9 cellular contexts compared by ENCODE assay signal in the genomic region with DNA sequence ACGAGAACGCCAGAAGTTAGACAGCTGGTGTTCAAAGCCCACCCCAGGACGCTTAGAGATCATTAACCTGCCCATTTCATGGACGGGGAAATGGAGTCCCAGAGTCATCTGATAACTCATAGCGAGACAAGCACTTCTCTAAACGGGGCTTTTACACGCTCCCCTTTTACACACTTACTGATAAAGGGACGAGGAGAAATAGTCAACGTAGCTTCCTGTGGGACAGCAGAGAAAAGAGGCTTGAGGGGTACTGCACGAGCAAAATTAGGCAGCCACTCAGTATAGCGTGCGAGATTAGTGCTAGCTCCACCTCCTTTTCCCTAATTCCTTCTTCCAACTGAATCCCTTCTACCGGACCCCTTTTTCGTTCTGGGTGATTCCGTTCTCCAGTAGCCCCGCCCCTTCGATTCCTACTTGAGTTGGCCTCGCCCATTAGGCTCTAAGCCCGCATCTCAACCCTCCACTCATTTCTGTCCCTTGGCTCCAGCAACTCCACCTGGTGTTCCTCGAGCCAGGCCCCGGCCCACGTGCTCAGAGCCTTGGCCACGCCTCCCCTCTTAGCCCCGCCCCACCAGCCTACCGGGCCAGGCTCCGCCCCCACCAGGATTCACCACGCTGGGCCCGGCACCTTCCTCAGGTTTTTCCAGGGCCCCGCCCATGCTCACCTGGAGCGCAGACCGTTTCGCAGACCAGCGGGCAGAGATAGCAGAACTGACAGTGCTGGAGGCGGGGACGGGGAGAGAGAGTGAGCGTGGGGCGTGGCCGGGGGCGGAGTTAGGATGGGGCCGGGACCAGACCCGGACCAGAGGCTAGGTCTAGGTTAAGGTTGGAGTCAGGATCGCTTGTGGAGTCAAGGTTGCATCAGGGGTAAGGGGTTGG. TPM values are rescaled to one million over a fixed set of nuclear protein-coding genes. Genes with fewer than 3 reads are reported as not detected.
DNase-seq lines count a peak whose midpoint lies in the region; ATAC-seq, FAIRE-seq and TF ChIP-seq lines count a peak whose summit lies in the region.
"Had no signal": no experiment of that assay in that cellular context is flagged by ENCODE, and none has a peak within 500 bp of the region (broad histone marks: within the 10 kb centered on the region; RNA-seq: fewer than 3 reads in every experiment).

No MANE protein-coding gene starts in this region.

- POLR2A ChIA-PET in OCI-LY7 (lab: Charles Lee) (no interaction called here), K562 (lab: Yijun Ruan, JAX) (interaction anchor here (0.6 to 2.0 kb wide), 10 partner anchors 10 to 701 kb away, joined by 3 to 11 read pairs (median 3); no protein-coding TSS in a partner anchor)

- peaks cover 0 to 12% of the 10 kb centered on the region in 2 experiments for H3K9me3 ChIP-seq in CD4-positive, CD25-positive, alpha-beta regulatory T cell (ENCODE audit: control insufficient read depth in 2 of 2, low read length in 2 of 2)
- H3K9me3 ChIP-seq in OCI-LY7 (ENCODE audit: low read length) (no peaks in the 10 kb centered on the region), K562 (replicated peaks; ENCODE audit: control insufficient read depth, insufficient read depth, low read depth, low read length) (no peaks in the 10 kb centered on the region)

- CTCF ChIA-PET in OCI-LY7 (lab: Charles Lee; ENCODE audit: unreplicated experiment) = interaction anchor here (1.4 kb wide), 1 partner anchor 47 kb away, joined by 3 read pairs; no protein-coding TSS in a partner anchor
- CTCF ChIA-PET in K562 (lab: Yijun Ruan, JAX; ENCODE audit: low intra/inter-chr PET ratio) = no interaction called here

- peaks cover 20% of the 10 kb centered on the region for H3K27me3 ChIP-seq in CD4-positive, CD25-positive, alpha-beta regulatory T cell (ENCODE audit: control insufficient read depth, insufficient read depth, low read length)
- H3K27me3 ChIP-seq in K562 (ENCODE audit: control insufficient read depth in 2 of 2, insufficient read depth in 2 of 2, low read length in 2 of 2) = no peaks in the 10 kb centered on the region

- in situ Hi-C loops in K562 (cut with MboI) = no loop called here

- H3K27ac ChIP-seq in CD4-positive, CD25-positive, alpha-beta regulatory T cell (ENCODE audit: insufficient read depth, low read length, poor library complexity, severe bottlenecking) = no peak overlapping the region
- H3K27ac ChIP-seq in OCI-LY7 (ENCODE audit: low read depth, low read length, poor library complexity, severe bottlenecking) (no peak overlapping the region), K562 (ENCODE audit: extremely low read depth, low read depth, low read length) (peak overlapping the region; percentile 89)

- H3K4me2 ChIP-seq in OCI-LY7 (ENCODE audit: low read length) = peak overlapping the region; percentile 85
- peak overlapping the region; percentile 99 for H3K4me2 ChIP-seq in K562 (ENCODE audit: insufficient read depth, low read length)

- no peak for ATAC-seq in CD4-positive, CD25-positive, alpha-beta regulatory T cell (ENCODE audit: low read depth in 2 of 2)
- ATAC-seq in K562 = peak; percentile 64
- ATAC-seq in stimulated activated effector memory CD8-positive, alpha-beta T cell treated with anti-CD3 and anti-CD28 coated beads, Interleukin-12 subunit alpha, Interleukin-12 subunit beta, amount 100 ng/mL, for 72 hours = peak; percentile 39
- no peak for ATAC-seq in HG02798 (IDR thresholded peaks at IDR 0.05; ENCODE audit: poor library complexity, unreplicated experiment)

- BruUV-seq in OCI-LY7 (replicated peaks; lab: Mats Ljungman, UMichigan) (no TSS peak), K562 (replicated peaks; lab: Mats Ljungman, UMichigan) (no TSS peak)

- FAIRE-seq in K562 (lab: Jason Lieb, UNC) = peak; percentile 95
- FAIRE-seq: islet of Langerhans had no signal

- H3K4me1 Mint-ChIP-seq in CD4-positive, CD25-positive, alpha-beta regulatory T cell = peaks cover 0 to 43% (median 19%) of the 10 kb centered on the region in 4 donors
- H3K4me1 Mint-ChIP-seq in stimulated activated effector memory CD8-positive, alpha-beta T cell treated with anti-CD3 and anti-CD28 coated beads, Interleukin-12 subunit alpha, Interleukin-12 subunit beta, amount 100 ng/mL, for 72 hours = peaks cover 38% of the 10 kb centered on the region

- TF ChIP-seq CTCF in OCI-LY7 (conservative IDR thresholded peaks at IDR 0.05; ENCODE audit: low read length) = no peak
- peak in 2 of 3 experiments; percentile 17 to 21; a peak in 1 of 6 replicates for TF ChIP-seq CTCF in K562 (IDR thresholded peaks at IDR 0.05 in 2 of 3, conservative IDR thresholded peaks at IDR 0.05 in 1 of 3; ENCODE audit: insufficient read depth in 2 of 3, low read depth in 1 of 3, low read length in 3 of 3)

- H3K4me1 ChIP-seq in CD4-positive, CD25-positive, alpha-beta regulatory T cell (ENCODE audit: control insufficient read depth, insufficient read depth, low read length, poor library complexity, severe bottlenecking) = peaks cover 31% of the 10 kb centered on the region
- peaks cover 22% of the 10 kb centered on the region for H3K4me1 ChIP-seq in OCI-LY7 (ENCODE audit: insufficient read depth, low read length, poor library complexity, severe bottlenecking)
- peaks cover 51 to 87% of the 10 kb centered on the region in 2 experiments for H3K4me1 ChIP-seq in K562 (replicated peaks in 1 of 2; ENCODE audit: control insufficient read depth in 2 of 2, insufficient read depth in 2 of 2, low read length in 2 of 2)

- H3K27me3 Mint-ChIP-seq in CD4-positive, CD25-positive, alpha-beta regulatory T cell = peaks cover 85% of the 10 kb centered on the region

- H2AFZ ChIP-seq in OCI-LY7 (ENCODE audit: low read length) (no peak overlapping the region), K562 (ENCODE audit: low read depth, low read length) (peak overlapping the region; percentile 69)

- no peaks in the 10 kb centered on the region for H3K36me3 ChIP-seq in CD4-positive, CD25-positive, alpha-beta regulatory T cell (ENCODE audit: control insufficient read depth, insufficient read depth, low read length)
- H3K36me3 ChIP-seq in OCI-LY7 (ENCODE audit: insufficient read depth, low read length) (no peaks in the 10 kb centered on the region), K562 (ENCODE audit: control insufficient read depth, insufficient read depth, low read length) (no peaks in the 10 kb centered on the region)

- H3K4me3 ChIP-seq in CD4-positive, CD25-positive, alpha-beta regulatory T cell (ENCODE audit: low read depth, low read length) = peak overlapping the region; percentile 1
- H3K4me3 ChIP-seq in OCI-LY7 (ENCODE audit: low read depth, low read length, poor library complexity, severe bottlenecking) (peak overlapping the region; percentile 34), K562 (peak overlapping the region; percentile 54)

- no peaks in the 10 kb centered on the region for H3K9me1 ChIP-seq in K562 (ENCODE audit: control insufficient read depth, insufficient read depth, low read length)

- H3K36me3 Mint-ChIP-seq in CD4-positive, CD25-positive, alpha-beta regulatory T cell = no peaks in the 10 kb centered on the region
- no peaks in the 10 kb centered on the region for H3K36me3 Mint-ChIP-seq in stimulated activated effector memory CD8-positive, alpha-beta T cell treated with anti-CD3 and anti-CD28 coated beads, Interleukin-12 subunit alpha, Interleukin-12 subunit beta, amount 100 ng/mL, for 72 hours

- H3K27ac Mint-ChIP-seq in CD4-positive, CD25-positive, alpha-beta regulatory T cell = no peak overlapping the region
- no peak overlapping the region for H3K27ac Mint-ChIP-seq in stimulated activated effector memory CD8-positive, alpha-beta T cell treated with anti-CD3 and anti-CD28 coated beads, Interleukin-12 subunit alpha, Interleukin-12 subunit beta, amount 100 ng/mL, for 72 hours

- H3K9me2 ChIP-seq in OCI-LY7 (ENCODE audit: insufficient read depth, low read length) = no peaks in the 10 kb centered on the region

- peaks cover 0 to 9% (median 5%) of the 10 kb centered on the region in 7 donors for H3K9me3 Mint-ChIP-seq in CD4-positive, CD25-positive, alpha-beta regulatory T cell
- peaks cover 5% of the 10 kb centered on the region for H3K9me3 Mint-ChIP-seq in stimulated activated effector memory CD8-positive, alpha-beta T cell treated with anti-CD3 and anti-CD28 coated beads, Interleukin-12 subunit alpha, Interleukin-12 subunit beta, amount 100 ng/mL, for 72 hours

- peak in 1 of 3 donors; percentile 32 for DNase-seq in CD4-positive, CD25-positive, alpha-beta regulatory T cell
- DNase-seq in HPDE6-E6E7 (ENCODE audit: extremely low spot score) (peak; percentile 91), OCI-LY7 (ENCODE audit: low spot score) (peak; percentile 76), K562 (ENCODE audit: extremely low read depth in 1 of 4, low spot score in 3 of 4) (peak; percentile 86 to 97 (median 90)), iPS-NIHi7 (ENCODE audit: extremely low spot score) (peak; percentile 91), GM19238 (ENCODE audit: insufficient read length, low spot score) (no peak)
- peak in 1 of 2 donors; percentile 60 for DNase-seq in stimulated activated effector memory CD8-positive, alpha-beta T cell treated with anti-CD3 and anti-CD28 coated beads, Interleukin-12 subunit alpha, Interleukin-12 subunit beta, amount 100 ng/mL, for 72 hours (ENCODE audit: low spot score in 2 of 2)

- 2% methylated on average over 35 of the region's 42 CpGs for WGBS in K562 (ENCODE audit: insufficient coverage, low coverage, missing lambda C conversion rate)

- no peak for TF ChIP-seq EP300 in K562 (IDR thresholded peaks at IDR 0.05; ENCODE audit: low read length)

- H4K20me1 ChIP-seq in OCI-LY7 (ENCODE audit: insufficient read depth, low read length) (no peaks in the 10 kb centered on the region), K562 (replicated peaks; ENCODE audit: control insufficient read depth, insufficient read depth, low read length) (peaks cover 5% of the 10 kb centered on the region; the same call in 1 of the 2 replicates)

- peak overlapping the region; percentile 86 to 98 for H3K9ac ChIP-seq in K562 (ENCODE audit: insufficient read depth in 1 of 2, low read depth in 2 of 2, low read length in 2 of 2)

- peak overlapping the region; percentile 56 to 79 (median 66) for H3K4me3 Mint-ChIP-seq in CD4-positive, CD25-positive, alpha-beta regulatory T cell
- peak overlapping the region; percentile 77 for H3K4me3 Mint-ChIP-seq in stimulated activated effector memory CD8-positive, alpha-beta T cell treated with anti-CD3 and anti-CD28 coated beads, Interleukin-12 subunit alpha, Interleukin-12 subunit beta, amount 100 ng/mL, for 72 hours

- no peaks in the 10 kb centered on the region for H3K79me2 ChIP-seq in OCI-LY7 (ENCODE audit: insufficient read depth, low read depth, low read length)
- peaks cover 47% of the 10 kb centered on the region; the same call in 2 of the 3 replicates for H3K79me2 ChIP-seq in K562 (ENCODE audit: control insufficient read depth, insufficient read depth, low read length)

- intact Hi-C loops in OCI-LY7 (cut with micrococcal nuclease; ENCODE audit: unreplicated experiment) (no loop called here), K562 (cut with micrococcal nuclease) (loop anchor here (5.0 to 10.0 kb wide), 3 partner anchors 157 to 819 kb away; a partner anchor contains a TSS)

- TF ChIP-seq POLR2A in K562 (conservative IDR thresholded peaks at IDR 0.05) = peak; percentile 71

- no peak; a peak in 1 of 4 replicates for TF ChIP-seq RAD21 in K562 (CRISPR knock-in tag; conservative IDR thresholded peaks at IDR 0.05 in 1 of 2, IDR thresholded peaks at IDR 0.05 in 1 of 2)

RNA-seq across cellular contexts. Expression of a gene that starts 3.6 kb away (rescaled TPM):
- total RNA-seq in CD4-positive, CD25-positive, alpha-beta regulatory T cell = not detected
- polyA plus RNA-seq in CD4-positive, CD25-positive, alpha-beta regulatory T cell = not detected
- total RNA-seq in OCI-LY7 (2014; rRNA removed; shearing (Covaris generic)) = not detected in 2 replicates
- not detected in 2 replicates for total RNA-seq in OCI-LY7 (2022)
- 32.2 and 45.2 TPM in 2 replicates for total RNA-seq in K562 (2011; cell fraction: chromatin; rRNA removed; ENCODE audit: low replicate concordance)
- total RNA-seq in K562 (2011; cell fraction: nucleolus; rRNA removed) = 32.8 and 33.2 TPM in 2 replicates
- total RNA-seq in K562 (2011; cell fraction: nucleoplasm; rRNA removed) = 43.6 and 52.1 TPM in 2 replicates
- 15.6 and 20.8 TPM in 2 replicates for total RNA-seq in K562 (2014; rRNA removed)
- total RNA-seq in K562 (2014; rRNA removed; fragmentation: Illumina TruSeq; extraction: Trizol) = 10.0 and 11.7 TPM in 2 replicates
- 15.9 and 16.1 TPM in 2 replicates for total RNA-seq in K562 (2015; rRNA removed; fragmentation: Illumina TruSeq; extraction: Trizol)
- 14.8 and 15.6 TPM in 2 replicates for total RNA-seq in K562 (2021)
- 13.1 and 22.3 TPM in 2 replicates for polyA plus RNA-seq in K562 (2011; rRNA removed)
- polyA plus RNA-seq in K562 (2011; cell fraction: cytosol; rRNA removed) = 12.4 and 22.9 TPM in 2 replicates
- 28.6 and 29.0 TPM in 2 replicates for polyA plus RNA-seq in K562 (2011; cell fraction: nucleus; rRNA removed)
- polyA plus RNA-seq in K562 (2012) = 15.3 and 17.4 TPM in 2 replicates
- 17.9 and 18.7 TPM in 2 replicates for polyA plus RNA-seq in K562 (2014; fragmentation: Illumina TruSeq; extraction: Trizol)
- 1 to 10 TPM in 1 of 2 experiments, under 1 TPM in 1; 0.66 to 1.2 TPM for polyA plus RNA-seq in K562 (2014; fragmentation: Nextera tagmentation; extraction: Ambion mirVana)
- 11.8 and 13.7 TPM in 2 replicates for polyA plus RNA-seq in K562 (2014; rRNA removed)
- 18.4 and 24.8 TPM in 2 replicates for polyA minus RNA-seq in K562 (2011; rRNA and poly(A)+ RNA removed)
- polyA minus RNA-seq in K562 (2011; cell fraction: cytosol; rRNA and poly(A)+ RNA removed) = 7.2 and 13.7 TPM in 2 replicates
- 4.0 and 6.3 TPM in 2 replicates for polyA minus RNA-seq in K562 (2011; cell fraction: nucleus; rRNA and poly(A)+ RNA removed)

RNA-seq across cellular contexts. Expression of a gene that starts 6.0 kb away (rescaled TPM):
- not detected for total RNA-seq in CD4-positive, CD25-positive, alpha-beta regulatory T cell
- polyA plus RNA-seq in CD4-positive, CD25-positive, alpha-beta regulatory T cell = not detected
- total RNA-seq in OCI-LY7 (2014; rRNA removed; shearing (Covaris generic)) = 11.6 and 20.9 TPM in 2 replicates
- 36.2 and 44.2 TPM in 2 replicates for total RNA-seq in OCI-LY7 (2022)
- total RNA-seq in K562 (2011; cell fraction: chromatin; rRNA removed; ENCODE audit: low replicate concordance) = 86.3 and 161 TPM in 2 replicates
- 82.0 and 87.9 TPM in 2 replicates for total RNA-seq in K562 (2011; cell fraction: nucleolus; rRNA removed)
- 97.8 and 143 TPM in 2 replicates for total RNA-seq in K562 (2011; cell fraction: nucleoplasm; rRNA removed)
- 35.3 and 37.3 TPM in 2 replicates for total RNA-seq in K562 (2014; rRNA removed)
- total RNA-seq in K562 (2014; rRNA removed; fragmentation: Illumina TruSeq; extraction: Trizol) = 7.9 and 8.3 TPM in 2 replicates
- 15.0 and 15.2 TPM in 2 replicates for total RNA-seq in K562 (2015; rRNA removed; fragmentation: Illumina TruSeq; extraction: Trizol)
- 34.6 and 37.8 TPM in 2 replicates for total RNA-seq in K562 (2021)
- 19.2 and 20.5 TPM in 2 replicates for polyA plus RNA-seq in K562 (2011; rRNA removed)
- polyA plus RNA-seq in K562 (2011; cell fraction: cytosol; rRNA removed) = 21.6 and 37.6 TPM in 2 replicates
- 66.9 and 85.9 TPM in 2 replicates for polyA plus RNA-seq in K562 (2011; cell fraction: nucleus; rRNA removed)
- polyA plus RNA-seq in K562 (2012) = 26.9 and 31.4 TPM in 2 replicates
- 14.7 and 25.2 TPM in 2 replicates for polyA plus RNA-seq in K562 (2014; fragmentation: Illumina TruSeq; extraction: Trizol)
- polyA plus RNA-seq in K562 (2014; fragmentation: Nextera tagmentation; extraction: Ambion mirVana) = 1 to 10 TPM; 6.5 to 7.9 TPM
- polyA plus RNA-seq in K562 (2014; rRNA removed) = 45.4 and 56.6 TPM in 2 replicates
- polyA minus RNA-seq in K562 (2011; rRNA and poly(A)+ RNA removed) = 5.8 and 8.2 TPM in 2 replicates
- 14.5 and 15.4 TPM in 2 replicates for polyA minus RNA-seq in K562 (2011; cell fraction: cytosol; rRNA and poly(A)+ RNA removed)
- 16.0 and 19.0 TPM in 2 replicates for polyA minus RNA-seq in K562 (2011; cell fraction: nucleus; rRNA and poly(A)+ RNA removed)

RNA-seq across cellular contexts. Expression of a gene that starts 32.2 kb away (rescaled TPM):
- total RNA-seq in CD4-positive, CD25-positive, alpha-beta regulatory T cell = 2.6 TPM
- polyA plus RNA-seq in CD4-positive, CD25-positive, alpha-beta regulatory T cell = under 1 TPM in 3 of 4 donors, not detected in 1; 0.11 to 0.17 (median 0.17) TPM
- 17.1 and 21.2 TPM in 2 replicates for total RNA-seq in OCI-LY7 (2014; rRNA removed; shearing (Covaris generic))
- total RNA-seq in OCI-LY7 (2022) (16.2 and 17.8 TPM in 2 replicates), K562 (2014; rRNA removed) (48.2 and 55.9 TPM in 2 replicates), K562 (2014; rRNA removed; fragmentation: Illumina TruSeq; extraction: Trizol) (10.3 and 11.5 TPM in 2 replicates), K562 (2015; rRNA removed; fragmentation: Illumina TruSeq; extraction: Trizol) (19.1 and 21.0 TPM in 2 replicates), K562 (2021) (47.5 and 53.0 TPM in 2 replicates)
- total RNA-seq in K562 (2011; cell fraction: chromatin; rRNA removed; ENCODE audit: low replicate concordance) = 69.7 and 96.7 TPM in 2 replicates
- 59.0 and 65.5 TPM in 2 replicates for total RNA-seq in K562 (2011; cell fraction: nucleolus; rRNA removed)
- total RNA-seq in K562 (2011; cell fraction: nucleoplasm; rRNA removed) = 60.3 and 89.2 TPM in 2 replicates
- polyA plus RNA-seq in K562 (2011; rRNA removed) (11.2 and 16.9 TPM in 2 replicates), K562 (2014; fragmentation: Illumina TruSeq; extraction: Trizol) (17.6 and 30.1 TPM in 2 replicates), K562 (2014; fragmentation: Nextera tagmentation; extraction: Ambion mirVana) (under 1 TPM; 0.10 to 0.29 TPM), K562 (2014; rRNA removed) (44.2 and 46.7 TPM in 2 replicates)
- polyA plus RNA-seq in K562 (2011; cell fraction: cytosol; rRNA removed) = 17.5 and 30.1 TPM in 2 replicates
- 52.6 and 77.1 TPM in 2 replicates for polyA plus RNA-seq in K562 (2011; cell fraction: nucleus; rRNA removed)
- polyA plus RNA-seq in K562 (2012) = 17.8 and 27.4 TPM in 2 replicates
- polyA minus RNA-seq in K562 (2011; rRNA and poly(A)+ RNA removed) = 11.1 and 17.2 TPM in 2 replicates
- 9.8 and 20.9 TPM in 2 replicates for polyA minus RNA-seq in K562 (2011; cell fraction: cytosol; rRNA and poly(A)+ RNA removed)
- polyA minus RNA-seq in K562 (2011; cell fraction: nucleus; rRNA and poly(A)+ RNA removed) = 27.1 and 32.9 TPM in 2 replicates

RNA-seq across cellular contexts. Expression of a gene that starts 32.6 kb away (rescaled TPM):
- total RNA-seq in CD4-positive, CD25-positive, alpha-beta regulatory T cell = 1.7 TPM
- 1 to 10 TPM; 1.1 to 3.7 (median 2.0) TPM for polyA plus RNA-seq in CD4-positive, CD25-positive, alpha-beta regulatory T cell
- total RNA-seq in OCI-LY7 (2014; rRNA removed; shearing (Covaris generic)) = 5.9 and 8.3 TPM in 2 replicates
- total RNA-seq in OCI-LY7 (2022) (2.5 and 4.4 TPM in 2 replicates), K562 (2014; rRNA removed) (4.7 and 7.4 TPM in 2 replicates), K562 (2014; rRNA removed; fragmentation: Illumina TruSeq; extraction: Trizol) (0.55 and 0.64 TPM in 2 replicates), K562 (2015; rRNA removed; fragmentation: Illumina TruSeq; extraction: Trizol) (1.4 and 2.1 TPM in 2 replicates), K562 (2021) (1.6 and 3.2 TPM in 2 replicates)
- total RNA-seq in K562 (2011; cell fraction: chromatin; rRNA removed; ENCODE audit: low replicate concordance) = 1.3 and 4.9 TPM in 2 replicates
- total RNA-seq in K562 (2011; cell fraction: nucleolus; rRNA removed) = 7.0 and 7.4 TPM in 2 replicates
- total RNA-seq in K562 (2011; cell fraction: nucleoplasm; rRNA removed) = 3.8 and 4.5 TPM in 2 replicates
- polyA plus RNA-seq in K562 (2011; rRNA removed) (1.5 and 1.9 TPM in 2 replicates), K562 (2014; fragmentation: Illumina TruSeq; extraction: Trizol) (1.1 TPM in 2 replicates), K562 (2014; fragmentation: Nextera tagmentation; extraction: Ambion mirVana) (under 1 TPM; 0.08 to 0.32 TPM), K562 (2014; rRNA removed) (5.4 and 5.7 TPM in 2 replicates)
- polyA plus RNA-seq in K562 (2011; cell fraction: cytosol; rRNA removed) = 4.1 and 8.0 TPM in 2 replicates
- 4.8 and 7.5 TPM in 2 replicates for polyA plus RNA-seq in K562 (2011; cell fraction: nucleus; rRNA removed)
- 1.8 and 3.7 TPM in 2 replicates for polyA plus RNA-seq in K562 (2012)
- polyA minus RNA-seq in K562 (2011; rRNA and poly(A)+ RNA removed) = 0.69 and 0.74 TPM in 2 replicates
- polyA minus RNA-seq in K562 (2011; cell fraction: cytosol; rRNA and poly(A)+ RNA removed) = 1.6 and 3.3 TPM in 2 replicates
- 4.0 and 4.2 TPM in 2 replicates for polyA minus RNA-seq in K562 (2011; cell fraction: nucleus; rRNA and poly(A)+ RNA removed)

RNA-seq across cellular contexts. Expression of a gene that starts 37.4 kb away (rescaled TPM):
- 5.5 TPM for total RNA-seq in CD4-positive, CD25-positive, alpha-beta regulatory T cell
- 1 to 10 TPM; 2.6 to 4.4 (median 4.2) TPM for polyA plus RNA-seq in CD4-positive, CD25-positive, alpha-beta regulatory T cell
- total RNA-seq in OCI-LY7 (2014; rRNA removed; shearing (Covaris generic)) = 5.5 and 14.7 TPM in 2 replicates
- 3.6 and 4.8 TPM in 2 replicates for total RNA-seq in OCI-LY7 (2022)
- 18.4 and 32.9 TPM in 2 replicates for total RNA-seq in K562 (2011; cell fraction: chromatin; rRNA removed; ENCODE audit: low replicate concordance)
- 24.3 and 26.6 TPM in 2 replicates for total RNA-seq in K562 (2011; cell fraction: nucleolus; rRNA removed)
- total RNA-seq in K562 (2011; cell fraction: nucleoplasm; rRNA removed) = 18.6 and 20.3 TPM in 2 replicates
- total RNA-seq in K562 (2014; rRNA removed) = 11.0 and 12.4 TPM in 2 replicates
- 1.1 and 1.6 TPM in 2 replicates for total RNA-seq in K562 (2014; rRNA removed; fragmentation: Illumina TruSeq; extraction: Trizol)
- 4.0 and 4.1 TPM in 2 replicates for total RNA-seq in K562 (2015; rRNA removed; fragmentation: Illumina TruSeq; extraction: Trizol)
- 9.2 and 9.6 TPM in 2 replicates for total RNA-seq in K562 (2021)
- 5.9 and 10.3 TPM in 2 replicates for polyA plus RNA-seq in K562 (2011; rRNA removed)
- polyA plus RNA-seq in K562 (2011; cell fraction: cytosol; rRNA removed) = 8.5 and 10.8 TPM in 2 replicates
- 36.2 and 41.7 TPM in 2 replicates for polyA plus RNA-seq in K562 (2011; cell fraction: nucleus; rRNA removed)
- 9.0 and 9.4 TPM in 2 replicates for polyA plus RNA-seq in K562 (2012)
- polyA plus RNA-seq in K562 (2014; fragmentation: Illumina TruSeq; extraction: Trizol) = 3.1 and 5.1 TPM in 2 replicates
- polyA plus RNA-seq in K562 (2014; fragmentation: Nextera tagmentation; extraction: Ambion mirVana) = 1 to 10 TPM in 1 of 2 experiments, under 1 TPM in 1; 0.89 to 1.4 TPM
- polyA plus RNA-seq in K562 (2014; rRNA removed) = 15.7 and 18.3 TPM in 2 replicates
- polyA minus RNA-seq in K562 (2011; rRNA and poly(A)+ RNA removed) = 3.4 and 4.1 TPM in 2 replicates
- polyA minus RNA-seq in K562 (2011; cell fraction: cytosol; rRNA and poly(A)+ RNA removed) = 1.5 and 4.3 TPM in 2 replicates
- polyA minus RNA-seq in K562 (2011; cell fraction: nucleus; rRNA and poly(A)+ RNA removed) = 8.2 and 8.7 TPM in 2 replicates

Comparison
In these comparisons a context has a peak if more than half of its experiments do, and no peak if none do; other contexts are left out.
1. ATAC-seq: peak in K562 (single experiment) and stimulated activated effector memory CD8-positive, alpha-beta T cell treated with anti-CD3 and anti-CD28 coated beads, Interleukin-12 subunit alpha, Interleukin-12 subunit beta, amount 100 ng/mL, for 72 hours (single experiment); none in CD4-positive, CD25-positive, alpha-beta regulatory T cell (0 of 2) and HG02798 (single experiment).
2. H3K4me3 ChIP-seq: peak in every context shown above with its lines; median percentile 54 in K562; 34 in OCI-LY7; 1 in CD4-positive, CD25-positive, alpha-beta regulatory T cell.
3. RNA of a gene that starts 3.6 kb away (total RNA-seq): 10.0 to 52.1 TPM in K562; not detected in CD4-positive, CD25-positive, alpha-beta regulatory T cell (single experiment) and not detected in OCI-LY7; every median in the first group is over 10 times any median in the second.